ENCODE assay signal across 1 cellular context in the genomic region with DNA sequence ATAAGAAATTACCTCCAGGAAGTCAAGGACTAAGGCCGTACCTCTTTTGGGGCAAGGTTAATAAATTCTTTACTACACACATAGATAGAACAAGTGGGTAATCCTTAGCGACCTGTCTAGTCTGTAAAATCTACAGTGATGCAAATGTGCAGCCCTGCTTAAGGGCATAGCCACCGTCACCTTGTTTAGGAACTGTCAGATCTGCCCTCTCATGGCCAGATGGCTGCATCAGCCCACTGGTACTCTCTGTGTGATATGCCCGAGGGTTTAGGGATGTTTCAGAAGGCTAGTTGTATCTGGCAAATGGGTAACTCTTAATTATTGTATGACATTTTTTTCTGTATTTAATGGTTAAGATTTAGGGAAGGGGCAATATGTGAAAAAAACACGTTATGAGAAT.
TF ChIP-seq lines count a peak whose summit lies in the region.

No MANE protein-coding gene starts in this region.

TF ChIP-seq in H1, 55 proteins besides CTCF, POLR2A, EP300 and RAD21:
- TF ChIP-seq TAF7 (optimal IDR thresholded peaks at IDR 0.05; ENCODE audit: borderline replicate concordance, low read depth, low read length), result no peak
- TF ChIP-seq FOSL1 (IDR thresholded peaks at IDR 0.05; ENCODE audit: insufficient read depth, low read depth, low read length), result no peak
- no peak for TF ChIP-seq CTBP2 (IDR thresholded peaks at IDR 0.05; ENCODE audit: borderline replicate concordance, insufficient read depth, insufficient read length, low read length)
- no peak for TF ChIP-seq SRF (IDR thresholded peaks at IDR 0.05; ENCODE audit: low read depth, low read length)
- no peak for TF ChIP-seq TEAD4 (IDR thresholded peaks at IDR 0.05; ENCODE audit: low read depth, low read length)
- no peak for TF ChIP-seq YY1 (IDR thresholded peaks at IDR 0.05; ENCODE audit: low read depth, low read length)
- no peak for TF ChIP-seq SP4 (IDR thresholded peaks at IDR 0.05; ENCODE audit: low read length)
- TF ChIP-seq POLR2AphosphoS5 (IDR thresholded peaks at IDR 0.05; ENCODE audit: low read depth, low read length), result no peak
- TF ChIP-seq HDAC6 (IDR thresholded peaks at IDR 0.05; ENCODE audit: low read depth, low read length), result no peak
- no peak for TF ChIP-seq KDM4A (IDR thresholded peaks at IDR 0.05; ENCODE audit: low read depth, low read length, severe bottlenecking)
- TF ChIP-seq TCF12 (IDR thresholded peaks at IDR 0.05; ENCODE audit: low read depth, low read length), result no peak
- TF ChIP-seq CHD2 (IDR thresholded peaks at IDR 0.05; ENCODE audit: low read length), result no peak
- TF ChIP-seq KDM1A (IDR thresholded peaks at IDR 0.05; ENCODE audit: borderline replicate concordance, low read length), result no peak
- TF ChIP-seq TAF1 (IDR thresholded peaks at IDR 0.05; ENCODE audit: low read depth, low read length), result no peak
- TF ChIP-seq SP2 (IDR thresholded peaks at IDR 0.05; ENCODE audit: low read length), result no peak
- no peak for TF ChIP-seq SIN3A (conservative IDR thresholded peaks at IDR 0.05 in 1 of 2, IDR thresholded peaks at IDR 0.05 in 1 of 2; ENCODE audit: low read depth in 1 of 2, low read length in 2 of 2)
- TF ChIP-seq RNF2 (IDR thresholded peaks at IDR 0.05; ENCODE audit: borderline replicate concordance, low read depth, low read length, missing control alignments, poor library complexity, severe bottlenecking), result no peak
- no peak for TF ChIP-seq EGR1 (IDR thresholded peaks at IDR 0.05; ENCODE audit: borderline replicate concordance, low read depth, low read length)
- no peak for TF ChIP-seq GABPA (IDR thresholded peaks at IDR 0.05; ENCODE audit: borderline replicate concordance, insufficient read depth, low read length)
- TF ChIP-seq, protein P1, sequence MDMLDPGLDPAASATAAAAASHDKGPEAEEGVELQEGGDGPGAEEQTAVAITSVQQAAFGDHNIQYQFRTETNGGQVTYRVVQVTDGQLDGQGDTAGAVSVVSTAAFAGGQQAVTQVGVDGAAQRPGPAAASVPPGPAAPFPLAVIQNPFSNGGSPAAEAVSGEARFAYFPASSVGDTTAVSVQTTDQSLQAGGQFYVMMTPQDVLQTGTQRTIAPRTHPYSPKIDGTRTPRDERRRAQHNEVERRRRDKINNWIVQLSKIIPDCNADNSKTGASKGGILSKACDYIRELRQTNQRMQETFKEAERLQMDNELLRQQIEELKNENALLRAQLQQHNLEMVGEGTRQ (IDR thresholded peaks at IDR 0.05; ENCODE audit: low read length), result no peak
